ENCODE assay signal across 8 cellular contexts in genomic region chr9:137045294-137046093, GRCh38. TPM values are rescaled to one million over a fixed set of nuclear protein-coding genes. Genes with fewer than 3 reads are reported as not detected.
DNase-seq lines count a peak whose midpoint lies in the region; ATAC-seq, FAIRE-seq and TF ChIP-seq lines count a peak whose summit lies in the region.

No MANE protein-coding gene starts in this region.

- no peak overlapping the region for H3K27ac Mint-ChIP-seq in activated naive CD4-positive, alpha-beta T cell treated with anti-CD3 and anti-CD28 coated beads, Interleukin-2, amount 10 ng/mL, durations not matched to agents 7 days and 5 days

- no CpG with 5 or more reads among the region's 97 CpGs for WGBS in trophoblast cell (ENCODE audit: extremely low coverage, insufficient coverage, insufficient read length)

- no peaks in the 10 kb centered on the region for H3K9me3 Mint-ChIP-seq in activated naive CD4-positive, alpha-beta T cell treated with anti-CD3 and anti-CD28 coated beads, Interleukin-2, amount 10 ng/mL, durations not matched to agents 7 days and 5 days

- no peak overlapping the region for H2BK5ac ChIP-seq in trophoblast cell (ENCODE audit: low read depth, low read length, poor library complexity)

- H3K4me1 ChIP-seq in trophoblast cell (ENCODE audit: control insufficient read depth in 1 of 2, insufficient read depth in 2 of 2, low read length in 2 of 2): peaks cover 9 to 14% of the 10 kb centered on the region in 2 experiments

- peak overlapping the region; percentile 75 for H3K4me3 Mint-ChIP-seq in activated naive CD4-positive, alpha-beta T cell treated with anti-CD3 and anti-CD28 coated beads, Interleukin-2, amount 10 ng/mL, durations not matched to agents 7 days and 5 days

- no peak for ATAC-seq in GM18861 (IDR thresholded peaks at IDR 0.05; ENCODE audit: unreplicated experiment)

- TF ChIP-seq CTCF in WI38 (IDR thresholded peaks at IDR 0.05; ENCODE audit: low read depth, low read length) (no peak), foreskin fibroblast (IDR thresholded peaks at IDR 0.05; ENCODE audit: low read depth, low read length) (no peak), D721Med (IDR thresholded peaks at IDR 0.05; ENCODE audit: insufficient read depth, missing control alignments) (no peak)

- no peak overlapping the region for H4K91ac ChIP-seq in trophoblast cell (ENCODE audit: low read depth, low read length)

- no peak overlapping the region for H3K4ac ChIP-seq in trophoblast cell (ENCODE audit: low read depth, low read length)

- peak; percentile 55 for DNase-seq in activated naive CD4-positive, alpha-beta T cell treated with anti-CD3 and anti-CD28 coated beads, Interleukin-2, amount 10 ng/mL, durations not matched to agents 7 days and 5 days
- DNase-seq in activated naive CD4-positive, alpha-beta T cell treated with Interleukin-2 at 50 U/mL for 16 hours: no peak
- DNase-seq in foreskin fibroblast: peak; percentile 32 to 78
- peak in 1 of 2 donors; percentile 25 for DNase-seq in trophoblast cell
- no peak for DNase-seq in SKM-1 treated with dmso at 0.1 percent for 144 hours (lab: John Stamatoyannopoulos, UW; ENCODE audit: unreplicated experiment)
- no peak for DNase-seq in D721Med (ENCODE audit: insufficient read length, low spot score)

- no peaks in the 10 kb centered on the region for H3K36me3 ChIP-seq in trophoblast cell (ENCODE audit: control insufficient read depth in 1 of 2, insufficient read depth in 2 of 2, low read length in 2 of 2)

- no peak overlapping the region for H3K23ac ChIP-seq in trophoblast cell (ENCODE audit: low read length)

- H3K79me2 ChIP-seq in trophoblast cell (ENCODE audit: control insufficient read depth, insufficient read depth, low read length, poor library complexity): no peaks in the 10 kb centered on the region

- no peak overlapping the region for H3K14ac ChIP-seq in trophoblast cell (ENCODE audit: low read length)

- no peak overlapping the region for H2BK12ac ChIP-seq in trophoblast cell (ENCODE audit: low read length)

- H3K4me2 ChIP-seq in trophoblast cell (ENCODE audit: low read length): peak overlapping the region; percentile 75

- H4K12ac ChIP-seq in trophoblast cell (ENCODE audit: low read depth, low read length): no peak overlapping the region

- CTCF ChIA-PET in activated naive CD4-positive, alpha-beta T cell treated with anti-CD3 and anti-CD28 coated beads, Interleukin-2, amount 10 ng/mL, durations not matched to agents 7 days and 5 days (lab: Charles Lee): interaction anchor here (0.9 to 5.4 kb wide), 9 partner anchors 10 to 132 kb away, joined by 3 to 103 read pairs (median 6); partner anchors contain the start of genes ABCA2 and SAPCD2

- H2BK120ac ChIP-seq in trophoblast cell (ENCODE audit: insufficient read depth, low read length, poor library complexity): no peak overlapping the region

- H2AK5ac ChIP-seq in trophoblast cell (ENCODE audit: low read length): no peak overlapping the region

- no peak overlapping the region for H3K27ac ChIP-seq in trophoblast cell (ENCODE audit: low read depth, low read length)

- H3K9me3 ChIP-seq in trophoblast cell (ENCODE audit: insufficient read depth, low read depth, low read length): peaks cover 3% of the 10 kb centered on the region

- peak overlapping the region; percentile 61 for H3K4me3 ChIP-seq in WI38 (ENCODE audit: low read depth, low read length)
- H3K4me3 ChIP-seq in foreskin fibroblast (ENCODE audit: low read depth in 1 of 2, low read length in 2 of 2): peak overlapping the region; percentile 61 to 72
- H3K4me3 ChIP-seq in trophoblast cell (ENCODE audit: low read depth, low read length): peak overlapping the region; percentile 51

- H4K8ac ChIP-seq in trophoblast cell (ENCODE audit: low read depth, low read length): no peak overlapping the region

- H3K18ac ChIP-seq in trophoblast cell (ENCODE audit: low read length): no peak overlapping the region

- no peak overlapping the region for H3K9ac ChIP-seq in trophoblast cell (ENCODE audit: low read length)

- H3K36me3 Mint-ChIP-seq in activated naive CD4-positive, alpha-beta T cell treated with anti-CD3 and anti-CD28 coated beads, Interleukin-2, amount 10 ng/mL, durations not matched to agents 7 days and 5 days: no peaks in the 10 kb centered on the region

- H3K27me3 ChIP-seq in trophoblast cell (ENCODE audit: insufficient read depth, low read length): peaks cover 33% of the 10 kb centered on the region

- H3K27me3 Mint-ChIP-seq in activated naive CD4-positive, alpha-beta T cell treated with anti-CD3 and anti-CD28 coated beads, Interleukin-2, amount 10 ng/mL, durations not matched to agents 7 days and 5 days: peaks cover 79% of the 10 kb centered on the region

- no peak overlapping the region for H2AFZ ChIP-seq in trophoblast cell (ENCODE audit: insufficient read depth, low read length, poor library complexity)

- no peak for FAIRE-seq in D721Med (lab: Jason Lieb, UNC)

- peaks cover 35% of the 10 kb centered on the region for H3K4me1 Mint-ChIP-seq in activated naive CD4-positive, alpha-beta T cell treated with anti-CD3 and anti-CD28 coated beads, Interleukin-2, amount 10 ng/mL, durations not matched to agents 7 days and 5 days

- H3K79me1 ChIP-seq in trophoblast cell (ENCODE audit: low read length): no peaks in the 10 kb centered on the region

RNA-seq across cellular contexts. Expression of gene NPDC1, which starts 0.5 kb away (rescaled TPM):
- polyA plus RNA-seq in trophoblast cell (2013): 3.7 and 4.7 TPM in 2 replicates

RNA-seq across cellular contexts. Expression of gene ENTPD2, which starts 8.4 kb away (rescaled TPM):
- polyA plus RNA-seq in trophoblast cell (2013): 1.2 TPM in 2 replicates

RNA-seq across cellular contexts. Expression of gene FUT7, which starts 13.6 kb away (rescaled TPM):
- not detected in 2 replicates for polyA plus RNA-seq in trophoblast cell (2013)

RNA-seq across cellular contexts. Expression of gene ABCA2, which starts 17.5 kb away (rescaled TPM):
- 6.9 and 7.1 TPM in 2 replicates for polyA plus RNA-seq in trophoblast cell (2013)

RNA-seq across cellular contexts. Expression of gene SAPCD2, which starts 24.9 kb away (rescaled TPM):
- polyA plus RNA-seq in trophoblast cell (2013): 9.0 and 9.1 TPM in 2 replicates

Comparison
In these comparisons a context has a peak if more than half of its experiments do, and no peak if none do; other contexts are left out.
1. DNase-seq: peak in activated naive CD4-positive, alpha-beta T cell treated with anti-CD3 and anti-CD28 coated beads, Interleukin-2, amount 10 ng/mL, durations not matched to agents 7 days and 5 days (single experiment) and foreskin fibroblast (2 of 2); none in activated naive CD4-positive, alpha-beta T cell treated with Interleukin-2 at 50 U/mL for 16 hours (single experiment), SKM-1 treated with dmso at 0.1 percent for 144 hours (single experiment) and D721Med (single experiment).
2. Peak in every context shown above with its lines, with median percentiles within 50 percentile points of each other: H3K4me3 ChIP-seq.